ENCODE assay signal across 8 cellular contexts in the genomic region with DNA sequence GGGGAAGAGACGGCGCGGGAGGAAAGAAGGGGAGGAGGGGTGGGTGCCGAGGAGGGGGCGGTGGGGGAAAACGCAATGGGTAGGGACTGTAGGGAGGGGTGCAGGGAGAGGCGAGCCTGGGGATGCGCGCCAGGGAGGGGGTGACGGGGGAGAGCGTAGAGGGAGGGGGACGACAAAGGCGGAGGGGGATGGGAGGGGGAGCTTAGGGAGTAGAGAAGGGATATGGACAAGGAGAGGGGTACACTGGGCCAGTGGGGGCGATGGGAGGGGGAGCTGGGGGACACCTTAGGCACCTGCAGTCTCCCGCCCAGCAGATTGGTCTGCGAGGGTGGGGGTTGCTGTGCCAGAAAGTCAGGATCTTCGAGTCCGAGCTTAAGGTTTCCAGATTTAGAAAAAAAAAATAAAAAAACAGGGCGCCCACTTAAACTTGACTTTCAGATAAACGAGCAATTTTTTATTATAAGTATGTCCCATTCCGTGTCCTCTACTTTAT. TPM values are rescaled to one million over a fixed set of nuclear protein-coding genes. Genes with fewer than 3 reads are reported as not detected.
DNase-seq lines count a peak whose midpoint lies in the region; ATAC-seq and TF ChIP-seq lines count a peak whose summit lies in the region.

No MANE protein-coding gene starts in this region.

- DNase-seq in heart right ventricle, result peak in 1 of 2 donors; percentile 25
- no peak for DNase-seq in left ventricle myocardium superior
- DNase-seq in immature natural killer cell, result no peak
- DNase-seq in DMS153 (lab: John Stamatoyannopoulos, UW), result no peak
- no peak for DNase-seq in LoVo (ENCODE audit: low spot score)

- no peak for TF ChIP-seq CTCF in heart right ventricle (IDR thresholded peaks at IDR 0.05)
- TF ChIP-seq CTCF in WI38 (IDR thresholded peaks at IDR 0.05; ENCODE audit: low read depth, low read length), result no peak

- ATAC-seq in heart right ventricle, result no peak
- no peak for ATAC-seq in left ventricle myocardium superior
- ATAC-seq in HG03521 (IDR thresholded peaks at IDR 0.05; ENCODE audit: unreplicated experiment), result no peak

- peak overlapping the region; percentile 66 to 79 (median 73) for H3K4me3 Mint-ChIP-seq in immature natural killer cell

- H3K27ac ChIP-seq in heart right ventricle, result no peak overlapping the region
- no peak overlapping the region for H3K27ac ChIP-seq in urinary bladder (ENCODE audit: low read depth)

- intact Hi-C loops in heart right ventricle (cut with DNase I) (loop anchor here in 4 of 10 donors (10.0 kb wide), 2 partner anchors 106 to 116 kb away; no protein-coding TSS in a partner anchor), left ventricle myocardium superior (cut with micrococcal nuclease) (no loop called here)

- peaks cover 22 to 55% (median 49%) of the 10 kb centered on the region in 7 donors for H3K27me3 ChIP-seq in heart right ventricle

- H3K4me1 Mint-ChIP-seq in immature natural killer cell, result peaks cover 30 to 41% of the 10 kb centered on the region in 2 donors

- no peaks in the 10 kb centered on the region for H3K9me3 Mint-ChIP-seq in immature natural killer cell

- no peaks in the 10 kb centered on the region for H3K9me3 ChIP-seq in heart right ventricle

- WGBS in heart right ventricle, 2 donors, result 0 to 1% methylated on average over 21 of the region's 21 CpGs
- whole genome bisulfite sequencing in urinary bladder, result 1% methylated on average over 21 of the region's 21 CpGs

- peak overlapping the region in 9 of 10 donors; percentile 62 to 92 (median 76) for H3K4me3 ChIP-seq in heart right ventricle
- peak overlapping the region; percentile 41 for H3K4me3 ChIP-seq in WI38 (ENCODE audit: low read depth, low read length)
- peak overlapping the region; percentile 70 for H3K4me3 ChIP-seq in urinary bladder (ENCODE audit: low read depth, low read length)

- H3K27me3 Mint-ChIP-seq in immature natural killer cell (ENCODE audit: low read depth in 3 of 3), result peaks cover 33 to 49% (median 44%) of the 10 kb centered on the region in 3 donors

- H3K36me3 Mint-ChIP-seq in immature natural killer cell, result no peaks in the 10 kb centered on the region

- H3K4me1 ChIP-seq in heart right ventricle (peaks cover 29 to 54% (median 48%) of the 10 kb centered on the region in 9 donors), urinary bladder (ENCODE audit: insufficient read depth) (no peaks in the 10 kb centered on the region)

- peak overlapping the region in 5 of 6 donors; percentile 36 to 92 (median 72) for H3K27ac Mint-ChIP-seq in immature natural killer cell

- H3K36me3 ChIP-seq in heart right ventricle (peaks cover 0 to 7% (median 0%) of the 10 kb centered on the region in 9 donors), urinary bladder (ENCODE audit: insufficient read depth) (no peaks in the 10 kb centered on the region)

RNA-seq across cellular contexts. Expression of a gene that starts 15.7 kb away (rescaled TPM):
- 10 to 100 TPM; 52.0 to 94.2 (median 61.6) TPM for total RNA-seq in heart right ventricle
- 100 to 1,000 TPM; 135 to 240 TPM for polyA plus RNA-seq in heart right ventricle
- 83.9 TPM for total RNA-seq in left ventricle myocardium superior
- 10 to 100 TPM; 45.5 to 76.9 (median 52.1) TPM for polyA plus RNA-seq in immature natural killer cell
- total RNA-seq in urinary bladder, result 9.7 TPM
- polyA plus RNA-seq in urinary bladder, result 149 TPM

RNA-seq across cellular contexts. Expression of a gene that starts 18.4 kb away (rescaled TPM):
- under 1 TPM in 1 of 10 donors, not detected in 9; 0.72 TPM for total RNA-seq in heart right ventricle
- not detected for polyA plus RNA-seq in heart right ventricle
- total RNA-seq in left ventricle myocardium superior, result not detected
- not detected for polyA plus RNA-seq in immature natural killer cell
- 0.79 TPM for total RNA-seq in urinary bladder
- polyA plus RNA-seq in urinary bladder, result 0.24 TPM

RNA-seq across cellular contexts. Expression of a gene that starts 59.5 kb away (rescaled TPM):
- total RNA-seq in heart right ventricle (10 to 100 TPM in 5 of 10 donors, 1 to 10 TPM in 5; 4.8 to 22.4 (median 10.0) TPM), left ventricle myocardium superior (17.9 TPM), urinary bladder (7.5 TPM)
- polyA plus RNA-seq in heart right ventricle (10 to 100 TPM; 19.3 to 45.5 TPM), immature natural killer cell (10 to 100 TPM; 31.4 to 39.2 (median 38.6) TPM), urinary bladder (38.0 TPM)
